8 cellular contexts compared by ENCODE assay signal in the genomic region with DNA sequence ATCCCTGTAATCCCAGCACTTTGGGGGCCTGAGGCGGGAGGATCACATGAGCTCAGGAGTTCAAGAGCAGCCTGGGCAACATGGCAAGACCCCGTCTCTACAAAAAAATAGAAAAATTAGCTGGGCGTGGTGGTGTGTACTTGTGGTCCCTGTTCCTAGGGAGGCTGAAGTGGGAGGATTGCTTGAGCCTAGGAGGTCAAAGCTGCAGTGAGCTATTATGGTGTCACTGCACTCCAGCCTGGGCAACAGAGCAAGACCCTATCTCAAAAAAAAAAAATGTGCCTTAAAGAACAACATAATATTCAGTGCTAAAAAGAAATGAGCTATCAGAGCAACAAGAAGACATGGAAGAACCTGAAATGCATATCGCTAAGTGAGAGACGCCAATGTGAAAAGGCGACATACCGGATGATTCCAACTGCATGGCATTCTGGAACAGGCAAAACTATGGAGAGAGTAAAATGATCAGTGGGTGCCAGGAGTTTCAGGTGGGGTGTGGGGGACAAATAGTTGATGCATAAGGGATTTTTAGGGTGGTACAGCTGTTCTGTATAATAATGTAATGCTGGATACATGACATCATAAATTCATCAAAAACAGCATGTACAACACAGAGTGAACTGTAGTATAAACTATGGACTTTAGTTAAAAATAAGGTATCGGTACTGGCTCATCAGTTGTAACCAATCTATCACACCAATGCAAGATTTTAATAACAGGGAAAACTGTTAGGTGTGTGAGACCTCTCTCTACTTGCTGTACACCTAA.
DNase-seq lines count a peak whose midpoint lies in the region; ATAC-seq and TF ChIP-seq lines count a peak whose summit lies in the region.

No MANE protein-coding gene starts in this region.

- H3K4me3 ChIP-seq in lung (no peak overlapping the region), tibial nerve (no peak overlapping the region)

- TF ChIP-seq POLR2A in tibial nerve (IDR thresholded peaks at IDR 0.05) = no peak

- peak overlapping the region; percentile 63 for H3K4me3 Mint-ChIP-seq in activated naive CD4-positive, alpha-beta T cell treated with anti-CD3 and anti-CD28 coated beads, Interleukin-2, amount 50 U/mL, for 24 hours
- peak overlapping the region; percentile 59 for H3K4me3 Mint-ChIP-seq in activated naive CD8-positive, alpha-beta T cell treated with anti-CD3 and anti-CD28 coated beads for 36 hours

- TF ChIP-seq CTCF in lung (IDR thresholded peaks at IDR 0.05; ENCODE audit: control extremely low read depth, extremely low read depth) (no peak), tibial nerve (IDR thresholded peaks at IDR 0.05) (no peak)

- H3K27ac Mint-ChIP-seq in activated naive CD4-positive, alpha-beta T cell treated with anti-CD3 and anti-CD28 coated beads, Interleukin-2, amount 50 U/mL, for 24 hours = peak overlapping the region; percentile 73
- H3K27ac Mint-ChIP-seq in activated naive CD8-positive, alpha-beta T cell treated with anti-CD3 and anti-CD28 coated beads for 36 hours = peak overlapping the region; percentile 89

- TF ChIP-seq EP300 in tibial nerve (IDR thresholded peaks at IDR 0.05) = no peak

- 95 to 97% methylated on average over 8 of the region's 8 CpGs for whole genome bisulfite sequencing in lung, 2 donors
- WGBS in tibial nerve, 2 donors = 96% methylated on average over 8 of the region's 8 CpGs

- H3K36me3 ChIP-seq in lung (ENCODE audit: control insufficient read depth in 2 of 2, insufficient read depth in 2 of 2, low read length in 2 of 2) = no peaks in the 10 kb centered on the region
- no peaks in the 10 kb centered on the region for H3K36me3 ChIP-seq in tibial nerve

- H3K4me1 ChIP-seq in lung (ENCODE audit: control insufficient read depth in 2 of 2, insufficient read depth in 2 of 2, low read length in 2 of 2) (peaks cover 16 to 28% of the 10 kb centered on the region in 2 donors), tibial nerve (peaks cover 0 to 34% (median 17%) of the 10 kb centered on the region in 4 donors)

- H3K27me3 ChIP-seq in lung (ENCODE audit: control insufficient read depth, insufficient read depth) (no peaks in the 10 kb centered on the region), tibial nerve (no peaks in the 10 kb centered on the region)

- peaks cover 70% of the 10 kb centered on the region for H3K4me1 Mint-ChIP-seq in activated naive CD4-positive, alpha-beta T cell treated with anti-CD3 and anti-CD28 coated beads, Interleukin-2, amount 50 U/mL, for 24 hours
- peaks cover 69% of the 10 kb centered on the region for H3K4me1 Mint-ChIP-seq in activated naive CD8-positive, alpha-beta T cell treated with anti-CD3 and anti-CD28 coated beads for 36 hours

- H3K9me3 Mint-ChIP-seq in activated naive CD4-positive, alpha-beta T cell treated with anti-CD3 and anti-CD28 coated beads, Interleukin-2, amount 50 U/mL, for 24 hours = no peaks in the 10 kb centered on the region
- H3K9me3 Mint-ChIP-seq in activated naive CD8-positive, alpha-beta T cell treated with anti-CD3 and anti-CD28 coated beads for 36 hours = peaks cover 1% of the 10 kb centered on the region

- peak overlapping the region; percentile 46 to 80 for H3K27ac ChIP-seq in lung (ENCODE audit: low read depth in 1 of 2, low read length in 1 of 2)
- H3K27ac ChIP-seq in tibial nerve = peak overlapping the region in 3 of 4 donors; percentile 67 to 87 (median 68)

- H3K9me3 ChIP-seq in lung (ENCODE audit: control insufficient read depth in 2 of 2, insufficient read depth in 1 of 2, low read length in 1 of 2) (no peaks in the 10 kb centered on the region), tibial nerve (no peaks in the 10 kb centered on the region)

- no peak for ATAC-seq in lung (ENCODE audit: insufficient read depth, low FRiP score)
- no peak for ATAC-seq in GM21390 (IDR thresholded peaks at IDR 0.05; ENCODE audit: unreplicated experiment)

- no peak for DNase-seq in activated naive CD4-positive, alpha-beta T cell (lab: John Stamatoyannopoulos, UW)
- DNase-seq in activated naive CD8-positive, alpha-beta T cell treated with anti-CD3 and anti-CD28 coated beads for 36 hours = no peak
- DNase-seq in lung (ENCODE audit: low spot score) (no peak), tibial nerve (ENCODE audit: low spot score in 2 of 2) (no peak), NCI-H748 treated with DMSO at 0.1 percent for 48 hours (lab: John Stamatoyannopoulos, UW) (no peak), activated gamma-delta T cell (lab: John Stamatoyannopoulos, UW) (no peak)

- no peaks in the 10 kb centered on the region for H3K36me3 Mint-ChIP-seq in activated naive CD4-positive, alpha-beta T cell treated with anti-CD3 and anti-CD28 coated beads, Interleukin-2, amount 50 U/mL, for 24 hours
- peaks cover 9% of the 10 kb centered on the region for H3K36me3 Mint-ChIP-seq in activated naive CD8-positive, alpha-beta T cell treated with anti-CD3 and anti-CD28 coated beads for 36 hours

- no peaks in the 10 kb centered on the region for H3K27me3 Mint-ChIP-seq in activated naive CD4-positive, alpha-beta T cell treated with anti-CD3 and anti-CD28 coated beads, Interleukin-2, amount 50 U/mL, for 24 hours
- no peaks in the 10 kb centered on the region for H3K27me3 Mint-ChIP-seq in activated naive CD8-positive, alpha-beta T cell treated with anti-CD3 and anti-CD28 coated beads for 36 hours
